ENCODE assay signal across 8 cellular contexts in the genomic region with DNA sequence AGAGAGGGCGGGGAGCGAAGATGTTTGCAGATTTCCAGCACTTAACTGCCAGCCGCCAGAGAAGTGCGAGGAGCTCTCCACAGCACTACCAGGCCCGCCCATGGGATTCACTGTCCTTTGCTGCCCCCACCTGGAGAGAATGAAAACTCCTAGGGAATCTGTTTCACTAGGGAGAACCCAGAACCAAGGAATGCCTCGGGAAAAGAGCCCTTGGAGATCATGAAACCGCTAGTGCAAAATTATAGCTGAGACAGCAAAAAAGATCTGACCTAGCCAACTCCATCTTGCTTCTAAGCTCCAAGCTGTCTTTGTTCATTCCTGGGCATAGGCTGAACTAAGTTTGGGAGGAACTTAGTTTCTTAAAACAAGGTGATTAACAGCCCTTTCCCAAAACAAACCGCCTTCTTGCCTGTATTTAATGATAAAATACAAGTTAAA.
DNase-seq lines count a peak whose midpoint lies in the region; ATAC-seq and TF ChIP-seq lines count a peak whose summit lies in the region.

No MANE protein-coding gene starts in this region.

- no peaks in the 10 kb centered on the region for H3K36me3 ChIP-seq in liver (ENCODE audit: control insufficient read depth in 4 of 4, insufficient read depth in 3 of 4, low read depth in 1 of 4, low read length in 3 of 4)

- no peak overlapping the region for H3K27ac ChIP-seq in liver (ENCODE audit: low read depth in 1 of 2, low read length in 2 of 2)

- 11% methylated on average over 8 of the region's 8 CpGs for WGBS in liver

- CTCF ChIA-PET in activated CD4-positive, alpha-beta T cell treated with anti-CD3 and anti-CD28 coated beads, Interleukin-2, amount 10 ng/mL, durations not matched to agents 7 days and 5 days (lab: Charles Lee), result interaction anchor here (0.6 to 1.4 kb wide), 19 partner anchors 9 to 1321 kb away, joined by 3 to 6 read pairs (median 3); no protein-coding TSS in a partner anchor

- POLR2A ChIA-PET in activated CD4-positive, alpha-beta T cell treated with anti-CD3 and anti-CD28 coated beads, Interleukin-2, amount 10 ng/mL, durations not matched to agents 7 days and 5 days (lab: Charles Lee), result no interaction called here

- peak; percentile 91 to 94 for TF ChIP-seq RAD21 in liver (IDR thresholded peaks at IDR 0.05)

- peak; percentile 90 for TF ChIP-seq CTCF in liver (IDR thresholded peaks at IDR 0.05; ENCODE audit: low read depth, low read length, missing input control)

- no peaks in the 10 kb centered on the region for H3K9me3 ChIP-seq in liver (ENCODE audit: control insufficient read depth in 4 of 4, low read length in 3 of 4)

- H3K4me1 ChIP-seq in liver (ENCODE audit: control insufficient read depth in 4 of 4, insufficient read depth in 4 of 4, low read length in 3 of 4), result peaks cover 0 to 2% (median 1%) of the 10 kb centered on the region in 4 donors

- H3K9me3 Mint-ChIP-seq in activated CD4-positive, alpha-beta T cell treated with anti-CD3 and anti-CD28 coated beads, Interleukin-2, amount 10 ng/mL, durations not matched to agents 7 days and 5 days, result no peaks in the 10 kb centered on the region

- H3K27ac Mint-ChIP-seq in activated CD4-positive, alpha-beta T cell treated with anti-CD3 and anti-CD28 coated beads, Interleukin-2, amount 10 ng/mL, durations not matched to agents 7 days and 5 days, result peak overlapping the region; percentile 0

- H3K27me3 ChIP-seq in liver (ENCODE audit: control insufficient read depth in 4 of 4, insufficient read depth in 4 of 4, low read length in 3 of 4), result no peaks in the 10 kb centered on the region

- DNase-seq in DMS 273 (lab: John Stamatoyannopoulos, UW; ENCODE audit: unreplicated experiment), result peak; percentile 89
- peak; percentile 73 for DNase-seq in NCI-H748 (lab: John Stamatoyannopoulos, UW; ENCODE audit: unreplicated experiment)
- DNase-seq in activated CD4-positive, alpha-beta T cell treated with anti-CD3 and anti-CD28 coated beads, Interleukin-2, amount 10 ng/mL, durations not matched to agents 7 days and 5 days, result peak; percentile 82
- DNase-seq in dedifferentiated amniotic fluid mesenchymal stem cell (ENCODE audit: extremely low spot score), result peak; percentile 90
- peak; percentile 30 to 42 (median 36) for DNase-seq in stimulated activated CD4-positive, alpha-beta T cell treated with anti-CD3 and anti-CD28 coated beads, TNF-alpha, amount 100 ng/mL, for 1 hour (ENCODE audit: low read depth in 3 of 3, low spot score in 1 of 3)

- H3K4me1 Mint-ChIP-seq in activated CD4-positive, alpha-beta T cell treated with anti-CD3 and anti-CD28 coated beads, Interleukin-2, amount 10 ng/mL, durations not matched to agents 7 days and 5 days, result peaks cover 18% of the 10 kb centered on the region

- H3K27me3 Mint-ChIP-seq in activated CD4-positive, alpha-beta T cell treated with anti-CD3 and anti-CD28 coated beads, Interleukin-2, amount 10 ng/mL, durations not matched to agents 7 days and 5 days, result peaks cover 5% of the 10 kb centered on the region

- H3K9ac ChIP-seq in liver (ENCODE audit: low read depth in 1 of 2, low read length in 2 of 2), result no peak overlapping the region

- no peak overlapping the region for H3K4me3 ChIP-seq in liver (ENCODE audit: low read depth in 1 of 3, low read length in 3 of 3)

- peak; percentile 54 for ATAC-seq in HG03442 (IDR thresholded peaks at IDR 0.05; ENCODE audit: unreplicated experiment)
- no peak for ATAC-seq in HG03039 (IDR thresholded peaks at IDR 0.05; ENCODE audit: unreplicated experiment)

- no peaks in the 10 kb centered on the region for H3K36me3 Mint-ChIP-seq in activated CD4-positive, alpha-beta T cell treated with anti-CD3 and anti-CD28 coated beads, Interleukin-2, amount 10 ng/mL, durations not matched to agents 7 days and 5 days (ENCODE audit: low read depth)

- H3K4me3 Mint-ChIP-seq in activated CD4-positive, alpha-beta T cell treated with anti-CD3 and anti-CD28 coated beads, Interleukin-2, amount 10 ng/mL, durations not matched to agents 7 days and 5 days, result no peak overlapping the region

TF ChIP-seq in liver, 16 proteins besides CTCF, POLR2A, EP300 and RAD21:
- peak; percentile 57 for TF ChIP-seq REST (IDR thresholded peaks at IDR 0.05)
- TF ChIP-seq, protein P1, sequence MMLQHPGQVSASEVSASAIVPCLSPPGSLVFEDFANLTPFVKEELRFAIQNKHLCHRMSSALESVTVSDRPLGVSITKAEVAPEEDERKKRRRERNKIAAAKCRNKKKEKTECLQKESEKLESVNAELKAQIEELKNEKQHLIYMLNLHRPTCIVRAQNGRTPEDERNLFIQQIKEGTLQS (IDR thresholded peaks at IDR 0.05), result no peak

Comparison
In these comparisons a context has a peak if more than half of its experiments do, and no peak if none do; other contexts are left out.
1. DNase-seq: peak in every context shown above with its lines; median percentile 90 in dedifferentiated amniotic fluid mesenchymal stem cell; 89 in DMS 273; 82 in activated CD4-positive, alpha-beta T cell treated with anti-CD3 and anti-CD28 coated beads, Interleukin-2, amount 10 ng/mL, durations not matched to agents 7 days and 5 days; 73 in NCI-H748; 36 in stimulated activated CD4-positive, alpha-beta T cell treated with anti-CD3 and anti-CD28 coated beads, TNF-alpha, amount 100 ng/mL, for 1 hour.